ENCODE assay signal across 24 cellular contexts in genomic region chr11:66228521-66228920, GRCh38. TPM values are rescaled to one million over a fixed set of nuclear protein-coding genes. Genes with fewer than 3 reads are reported as not detected.
DNase-seq lines count a peak whose midpoint lies in the region; ATAC-seq, FAIRE-seq and TF ChIP-seq lines count a peak whose summit lies in the region.
"Had no signal": no experiment of that assay in that cellular context is flagged by ENCODE, and none has a peak within 500 bp of the region (broad histone marks: within the 10 kb centered on the region; RNA-seq: fewer than 3 reads in every experiment).

No MANE protein-coding gene starts in this region.

- H3K4me1 ChIP-seq in HUES48 (ENCODE audit: control insufficient read depth, insufficient read depth, low read length), result peaks cover 4% of the 10 kb centered on the region; the same call in 1 of the 2 replicates
- H3K4me1 ChIP-seq: adrenal gland, Peyer's patch, psoas muscle, suprapubic skin had no signal

- DNase-seq in bronchial epithelial cell (ENCODE audit: low read depth) (peak; percentile 43), left kidney (ENCODE audit: low read depth, low spot score) (peak; percentile 61), retinal pigment epithelial cell (ENCODE audit: low read depth) (peak; percentile 43), hypothalamus (lab: John Stamatoyannopoulos, UW) (no peak), COR-L47 (lab: John Stamatoyannopoulos, UW) (no peak)
- DNase-seq: activated CD4-positive, alpha-beta T cell treated with anti-CD3 and anti-CD28 coated beads, Interleukin-2, amount 50 U/mL, for 4 hours; activated effector memory CD4-positive, alpha-beta T cell treated with anti-CD3 and anti-CD28 coated beads, Interleukin-2, amount 50 U/mL, for 16 hours; adrenal gland; CD4-positive, alpha-beta T cell; DMS79 treated with DMSO at 0.1 percent for 48 hours; left ventricle myocardium superior; NCI-H1105; NCI-H2029; NCI-H226; Peyer's patch; psoas muscle; T-helper 2 cell had no signal

- peak overlapping the region; percentile 36 for H3K27ac ChIP-seq in HUES48 (ENCODE audit: low read depth, low read length)
- H3K27ac ChIP-seq: adrenal gland, coronary artery, Peyer's patch, psoas muscle, suprapubic skin had no signal

- H3K36me3 ChIP-seq in HUES48 (ENCODE audit: control insufficient read depth, insufficient read depth, low read length) (peaks cover 19% of the 10 kb centered on the region; the same call in 1 of the 2 replicates), bronchial epithelial cell (ENCODE audit: control insufficient read depth, insufficient read depth, low read length) (peaks cover 14% of the 10 kb centered on the region)

- H3K9me3 ChIP-seq in HUES48 (ENCODE audit: control insufficient read depth, insufficient read depth, low read length), result no peaks in the 10 kb centered on the region
- H3K9me3 ChIP-seq: adrenal gland, Peyer's patch, psoas muscle, suprapubic skin had no signal

- TF ChIP-seq CTCF in bronchial epithelial cell (IDR thresholded peaks at IDR 0.05; ENCODE audit: insufficient read depth, low read length, severe bottlenecking) (no peak), retinal pigment epithelial cell (conservative IDR thresholded peaks at IDR 0.05; ENCODE audit: low read depth, low read length) (no peak)

- H3K27me3 ChIP-seq in HUES48 (ENCODE audit: control insufficient read depth, insufficient read depth, low read length), result no peaks in the 10 kb centered on the region
- no peaks in the 10 kb centered on the region for H3K27me3 ChIP-seq in bronchial epithelial cell (ENCODE audit: control insufficient read depth, insufficient read depth, low read length)
- H3K27me3 ChIP-seq: adrenal gland, Peyer's patch, suprapubic skin had no signal

- ATAC-seq in HG03354 (IDR thresholded peaks at IDR 0.05; ENCODE audit: poor library complexity, severe bottlenecking, unreplicated experiment), result no peak
- ATAC-seq in GM19463 (IDR thresholded peaks at IDR 0.05; ENCODE audit: unreplicated experiment), result no peak
- ATAC-seq: left ventricle myocardium superior, psoas muscle had no signal

- no peak for FAIRE-seq in bronchial epithelial cell (lab: Jason Lieb, UNC)
- FAIRE-seq: GM12891 had no signal

- H3K9ac ChIP-seq in HUES48 (ENCODE audit: low read depth, low read length), result no peak overlapping the region

- no peak overlapping the region for H3K4me3 ChIP-seq in HUES48 (ENCODE audit: low read depth, low read length)
- H3K4me3 ChIP-seq in bronchial epithelial cell (ENCODE audit: low read depth, low read length), result no peak overlapping the region
- no peak overlapping the region for H3K4me3 ChIP-seq in retinal pigment epithelial cell (ENCODE audit: low read length)
- H3K4me3 ChIP-seq: adrenal gland, coronary artery, Peyer's patch, psoas muscle, suprapubic skin had no signal

RNA-seq across cellular contexts. Expression of gene KLC2, which starts 29.0 kb away (rescaled TPM):
- 25.8 and 32.5 TPM in 2 replicates for total RNA-seq in bronchial epithelial cell

RNA-seq across cellular contexts. Expression of gene RAB1B, which starts 39.9 kb away (rescaled TPM):
- total RNA-seq in bronchial epithelial cell, result 54.5 and 68.0 TPM in 2 replicates

RNA-seq across cellular contexts. Expression of gene CNIH2, which starts 49.5 kb away (rescaled TPM):
- total RNA-seq in bronchial epithelial cell, result not detected in 2 replicates
- total RNA-seq: left ventricle myocardium superior, Peyer's patch, psoas muscle, skeletal muscle tissue had no signal

Comparison
In these comparisons a context has a peak if more than half of its experiments do, and no peak if none do; other contexts are left out.
1. DNase-seq: peak in bronchial epithelial cell (single experiment), left kidney (single experiment) and retinal pigment epithelial cell (single experiment); none in hypothalamus (0 of 51) and COR-L47 (single experiment).